22 cellular contexts compared by ENCODE assay signal in the genomic region with DNA sequence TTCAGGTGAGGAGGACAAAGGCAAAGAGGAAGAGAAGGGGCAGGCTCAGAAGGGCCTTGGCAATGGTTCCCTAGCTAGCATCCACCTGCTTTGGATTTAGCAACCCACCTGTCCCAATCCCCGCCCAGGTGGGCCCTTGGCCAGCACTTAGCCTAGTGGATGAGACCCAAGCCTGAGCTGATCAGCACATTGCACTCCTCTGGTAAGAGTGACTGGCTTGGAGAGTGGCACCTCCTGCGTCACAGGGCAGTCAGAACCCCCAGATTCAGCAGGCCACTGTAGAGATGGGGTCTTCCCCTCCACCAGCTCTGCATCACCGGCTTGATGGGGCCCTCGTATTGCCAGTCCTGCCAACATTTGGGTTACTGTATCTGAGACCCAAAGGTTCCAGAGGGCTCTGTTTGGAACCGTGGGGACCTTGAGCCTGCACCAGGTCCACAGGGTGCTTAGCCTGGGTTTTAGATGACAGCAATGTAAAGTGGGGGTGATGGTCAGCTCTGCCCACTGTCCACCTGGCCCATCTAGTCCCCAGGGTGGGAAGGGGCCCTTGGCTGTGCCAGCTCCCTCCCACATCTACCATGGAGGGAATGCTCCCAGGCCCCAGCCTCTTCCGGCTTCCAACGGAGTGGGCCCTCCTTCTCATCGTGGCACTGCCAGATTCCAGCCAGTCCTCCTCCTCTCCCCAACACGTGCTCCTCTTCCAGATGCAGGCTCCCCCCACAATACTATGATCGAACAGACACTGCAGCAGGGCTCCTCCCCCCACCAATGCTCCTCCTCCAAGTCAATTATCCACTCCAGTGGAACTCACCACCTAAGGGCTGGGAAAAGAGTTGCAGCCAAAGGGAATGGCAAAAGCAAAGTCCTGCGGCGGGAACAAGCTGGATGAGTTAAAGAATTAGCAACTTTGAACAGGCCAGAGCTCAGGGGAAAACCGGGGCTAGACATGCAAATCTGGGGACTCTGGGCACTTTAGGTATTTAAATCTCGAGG. TPM values are rescaled to one million over a fixed set of nuclear protein-coding genes. Genes with fewer than 3 reads are reported as not detected.
"Had no signal": no experiment of that assay in that cellular context is flagged by ENCODE, and none has a peak within 500 bp of the region (broad histone marks: within the 10 kb centered on the region; RNA-seq: fewer than 3 reads in every experiment).

No MANE protein-coding gene starts in this region.

- DNase-seq: activated CD4-positive, alpha-beta T cell treated with anti-CD3 and anti-CD28 coated beads, Interleukin-2, amount 10 ng/mL, durations not matched to agents 7 days and 5 days; activated CD4-positive, CD25-positive, alpha-beta regulatory T cell treated with anti-CD3 and anti-CD28 coated beads, Interleukin-2, amount 50 U/mL, for 72 hours; activated CD8-positive, alpha-beta T cell treated with anti-CD3 and anti-CD28 coated beads for 36 hours; activated T-cell treated with anti-CD3 and anti-CD28 coated beads, Interleukin-2, amount 50 U/mL, for 1 hour; colonic mucosa; esophagus squamous epithelium; small intestine; stimulated activated CD4-positive, alpha-beta T cell treated with anti-CD3 and anti-CD28 coated beads, Interleukin-15, amount 100 ng/mL, for 24 hours; stimulated activated naive B cell treated with anti-CD40 and anti-IgM and Interleukin-4, amounts not matched to agents 10 μg/mL and 1 μg/mL and 100 μg/mL, for 72 hours; WERI-Rb-1 had no signal

- H3K4me3 Mint-ChIP-seq: activated CD4-positive, alpha-beta T cell treated with anti-CD3 and anti-CD28 coated beads, Interleukin-2, amount 10 ng/mL, durations not matched to agents 7 days and 5 days; activated CD8-positive, alpha-beta T cell treated with anti-CD3 and anti-CD28 coated beads for 36 hours; nephron; stimulated activated naive B cell treated with anti-CD40 and anti-IgM and Interleukin-4, amounts not matched to agents 10 μg/mL and 1 μg/mL and 100 μg/mL, for 72 hours; T-helper 2 cell treated with Interferon-gamma antibody and Interleukin-4, amounts not matched to agents 5 μg/mL and 100 μg/mL, for 36 hours; type B pancreatic cell had no signal

- H3K36me3 ChIP-seq: colonic mucosa, esophagus squamous epithelium, gastroesophageal sphincter, neutrophil, thoracic aorta, vagina had no signal

- H3K27ac Mint-ChIP-seq: activated CD4-positive, alpha-beta T cell treated with anti-CD3 and anti-CD28 coated beads, Interleukin-2, amount 10 ng/mL, durations not matched to agents 7 days and 5 days; activated CD8-positive, alpha-beta T cell treated with anti-CD3 and anti-CD28 coated beads for 36 hours; activated naive CD4-positive, alpha-beta T cell treated with anti-CD3 and anti-CD28 coated beads, Interleukin-2, amount 50 U/mL, for 72 hours; nephron; stimulated activated naive B cell treated with anti-CD40 and anti-IgM and Interleukin-4, amounts not matched to agents 10 μg/mL and 1 μg/mL and 100 μg/mL, for 72 hours; T-helper 2 cell treated with Interferon-gamma antibody and Interleukin-4, amounts not matched to agents 5 μg/mL and 100 μg/mL, for 36 hours; type B pancreatic cell had no signal

- H3K9me3 ChIP-seq: colonic mucosa, esophagus squamous epithelium, gastroesophageal sphincter, neutrophil, thoracic aorta, vagina had no signal

- H3K9me3 Mint-ChIP-seq: activated CD4-positive, alpha-beta T cell treated with anti-CD3 and anti-CD28 coated beads, Interleukin-2, amount 10 ng/mL, durations not matched to agents 7 days and 5 days; activated CD8-positive, alpha-beta T cell treated with anti-CD3 and anti-CD28 coated beads for 36 hours; activated naive CD4-positive, alpha-beta T cell treated with anti-CD3 and anti-CD28 coated beads, Interleukin-2, amount 50 U/mL, for 72 hours; nephron; stimulated activated naive B cell treated with anti-CD40 and anti-IgM and Interleukin-4, amounts not matched to agents 10 μg/mL and 1 μg/mL and 100 μg/mL, for 72 hours; T-helper 2 cell treated with Interferon-gamma antibody and Interleukin-4, amounts not matched to agents 5 μg/mL and 100 μg/mL, for 36 hours; type B pancreatic cell had no signal

- H3K4me1 ChIP-seq: colonic mucosa, gastroesophageal sphincter, vagina had no signal

- H3K4me1 Mint-ChIP-seq: activated CD4-positive, alpha-beta T cell treated with anti-CD3 and anti-CD28 coated beads, Interleukin-2, amount 10 ng/mL, durations not matched to agents 7 days and 5 days; nephron had no signal

- H3K4me3 ChIP-seq: colonic mucosa, esophagus squamous epithelium, gastroesophageal sphincter, thoracic aorta, vagina had no signal

- ATAC-seq: activated CD8-positive, alpha-beta T cell treated with anti-CD3 and anti-CD28 coated beads for 36 hours; gastroesophageal sphincter; sciatic nerve; stimulated activated naive B cell treated with anti-CD40 and anti-IgM and Interleukin-4, amounts not matched to agents 10 μg/mL and 1 μg/mL and 100 μg/mL, for 72 hours had no signal

RNA-seq across cellular contexts. Expression of a gene that starts 45.7 kb away (rescaled TPM):
- total RNA-seq: activated CD4-positive, alpha-beta T cell treated with anti-CD3 and anti-CD28 coated beads, Interleukin-2, amount 10 ng/mL, durations not matched to agents 7 days and 5 days; activated CD8-positive, alpha-beta T cell treated with anti-CD3 and anti-CD28 coated beads for 36 hours; activated naive CD4-positive, alpha-beta T cell treated with anti-CD3 and anti-CD28 coated beads, Interleukin-2, amount 50 U/mL, for 72 hours; bronchial epithelial cell; liver; myocyte; sciatic nerve; thoracic aorta; vagina had no signal
